ENCODE assay signal across 7 cellular contexts in genomic region chr5:107388111-107388861, GRCh38.
DNase-seq lines count a peak whose midpoint lies in the region; ATAC-seq and TF ChIP-seq lines count a peak whose summit lies in the region.

No MANE protein-coding gene starts in this region.

- peak; percentile 46 for ATAC-seq in GM18505 (IDR thresholded peaks at IDR 0.05; ENCODE audit: unreplicated experiment)

- POLR2A ChIA-PET in HEK293 (lab: Yijun Ruan, JAX): no interaction called here

- TF ChIP-seq POLR2A in GM18505 (IDR thresholded peaks at IDR 0.05; ENCODE audit: borderline replicate concordance, extremely low read depth, insufficient read depth, insufficient read length) (no peak), breast epithelium (IDR thresholded peaks at IDR 0.05) (no peak)

- H3K36me3 ChIP-seq in HEK293 (ENCODE audit: control insufficient read depth in 2 of 2, insufficient read depth in 1 of 2, low read length in 2 of 2): peaks cover 0 to 10% of the 10 kb centered on the region in 2 experiments; a peak in 1 of 3 replicates
- H3K36me3 ChIP-seq in breast epithelium: no peaks in the 10 kb centered on the region

- H3K27ac ChIP-seq in HEK293 (ENCODE audit: extremely low read depth, low read depth, low read length) (no peak overlapping the region; the same call in 1 of the 2 replicates), breast epithelium (peak overlapping the region; percentile 73 to 78), caudate nucleus (ENCODE audit: low read depth, low read length) (no peak overlapping the region)

- H3K4me3 ChIP-seq in HEK293 (ENCODE audit: low read depth, low read length) (no peak overlapping the region), breast epithelium (no peak overlapping the region)

- CTCF ChIA-PET in HEK293 (lab: Yijun Ruan, JAX): interaction anchor here (1.4 kb wide), 1 partner anchor 184 kb away, joined by 3 read pairs; no protein-coding TSS in a partner anchor

- H3K4me1 ChIP-seq in HEK293 (ENCODE audit: control insufficient read depth, insufficient read depth, low read length) (peaks cover 21% of the 10 kb centered on the region), breast epithelium (peaks cover 0 to 4% of the 10 kb centered on the region in 2 donors)

- intact Hi-C loops in breast epithelium (cut with DNase I; ENCODE audit: low total_unique reads): no loop called here

- peak; percentile 70 for DNase-seq in NAMALWA (ENCODE audit: low spot score)
- DNase-seq in breast epithelium (ENCODE audit: low spot score in 2 of 2): no peak
- DNase-seq in non-pigmented ciliary epithelial cell (ENCODE audit: low read depth): peak; percentile 87
- no peak for DNase-seq in GM13976 (ENCODE audit: low spot score)
- DNase-seq in caudate nucleus (lab: John Stamatoyannopoulos, UW): no peak

- H3K27me3 ChIP-seq in breast epithelium: no peaks in the 10 kb centered on the region

- H3K9me3 ChIP-seq in HEK293 (ENCODE audit: control insufficient read depth, insufficient read depth, low read depth, low read length): no peaks in the 10 kb centered on the region
- no peaks in the 10 kb centered on the region for H3K9me3 ChIP-seq in breast epithelium

- TF ChIP-seq CTCF in HEK293 (tag by site-specific recombination; IDR thresholded peaks at IDR 0.05): no peak
- TF ChIP-seq CTCF in breast epithelium (IDR thresholded peaks at IDR 0.05): no peak
- TF ChIP-seq CTCF in GM13976 (IDR thresholded peaks at IDR 0.05; ENCODE audit: borderline replicate concordance, control extremely low read depth, extremely low read depth, insufficient read depth, missing control alignments): no peak

- in situ Hi-C loops in GM13976 (cut with MboI; ENCODE audit: low sequenced_read_pairs, unreplicated experiment): loop anchor here (25.0 kb wide), 1 partner anchor 174 kb away; no protein-coding TSS in a partner anchor

TF ChIP-seq in HEK293, 187 proteins besides CTCF, POLR2A, EP300 and RAD21:
- TF ChIP-seq ZNF621 (tag by site-specific recombination; IDR thresholded peaks at IDR 0.05) (no peak), PBX3 (CRISPR knock-in tag; IDR thresholded peaks at IDR 0.05) (no peak), ZNF426 (tag by site-specific recombination; IDR thresholded peaks at IDR 0.05) (no peak), ZNF768 (tag by site-specific recombination; IDR thresholded peaks at IDR 0.05) (no peak), MYNN (tag by site-specific recombination; IDR thresholded peaks at IDR 0.05; ENCODE audit: borderline replicate concordance) (no peak), OSR2 (tag by site-specific recombination; IDR thresholded peaks at IDR 0.05) (peak; percentile 28; the same call in 1 of the 2 replicates), PRDM1 (tag by site-specific recombination; IDR thresholded peaks at IDR 0.05) (0 out of 2 replicates have a peak, but pooled peaks have one; percentile 21), SP7 (tag by site-specific recombination; IDR thresholded peaks at IDR 0.05) (peak; percentile 66), TSHZ1 (tag by site-specific recombination; IDR thresholded peaks at IDR 0.05; ENCODE audit: borderline replicate concordance) (no peak), ZNF266 (tag by site-specific recombination; IDR thresholded peaks at IDR 0.05; ENCODE audit: low read depth) (no peak), PATZ1 (tag by site-specific recombination; IDR thresholded peaks at IDR 0.05) (no peak), ZNF274 (IDR thresholded peaks at IDR 0.05; ENCODE audit: low read length) (no peak), ZNF274 (tag by site-specific recombination; IDR thresholded peaks at IDR 0.05; ENCODE audit: borderline replicate concordance) (no peak), ZNF843 (tag by site-specific recombination; IDR thresholded peaks at IDR 0.05) (0 out of 2 replicates have a peak, but pooled peaks have one; percentile 16), PRDM6 (tag by site-specific recombination; IDR thresholded peaks at IDR 0.05) (peak; percentile 91), BCL11B (tag by site-specific recombination; IDR thresholded peaks at IDR 0.05; ENCODE audit: low read depth) (no peak), FEZF1 (tag by site-specific recombination; IDR thresholded peaks at IDR 0.05) (peak; percentile 92), ZNF837 (tag by site-specific recombination; IDR thresholded peaks at IDR 0.05) (no peak), WT1 (tag by site-specific recombination; IDR thresholded peaks at IDR 0.05) (peak; percentile 91), ZNF423 (tag by site-specific recombination; IDR thresholded peaks at IDR 0.05) (no peak)

Comparison
In these comparisons a context has a peak if more than half of its experiments do, and no peak if none do; other contexts are left out.
1. H3K27ac ChIP-seq: peak in breast epithelium (2 of 2); none in HEK293 (single experiment) and caudate nucleus (single experiment).
2. DNase-seq: peak in NAMALWA (single experiment) and non-pigmented ciliary epithelial cell (single experiment); none in breast epithelium (0 of 2), GM13976 (single experiment) and caudate nucleus (0 of 61).